13 cellular contexts compared by ENCODE assay signal in the genomic region with DNA sequence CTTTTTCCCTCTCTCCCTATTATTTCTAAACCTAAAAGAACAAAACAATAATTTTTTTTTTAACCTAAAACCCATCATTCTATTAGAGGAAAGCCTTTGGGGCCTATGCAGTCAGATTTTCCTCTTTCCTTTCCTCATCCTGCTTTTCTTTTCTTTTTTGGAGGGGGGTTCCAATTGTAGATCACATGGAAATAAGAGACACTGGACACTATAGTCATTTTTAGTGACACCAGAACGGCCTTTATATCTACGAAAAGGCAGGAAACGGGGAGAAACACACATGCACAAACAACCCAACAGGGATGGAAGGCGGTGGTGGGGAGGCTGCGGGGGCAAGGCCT. TPM values are rescaled to one million over a fixed set of nuclear protein-coding genes. Genes with fewer than 3 reads are reported as not detected.
DNase-seq lines count a peak whose midpoint lies in the region; ATAC-seq and TF ChIP-seq lines count a peak whose summit lies in the region.
"Had no signal": no experiment of that assay in that cellular context is flagged by ENCODE, and none has a peak within 500 bp of the region (broad histone marks: within the 10 kb centered on the region; RNA-seq: fewer than 3 reads in every experiment).

No MANE protein-coding gene starts in this region.

- WGBS in IMR-90 (ENCODE audit: extremely low coverage in 2 of 2, insufficient read length in 1 of 2), 2 experiments, result no CpG with 5 or more reads among the region's 5 CpGs
- 28% methylated on average over 5 of the region's 5 CpGs for WGBS in mesenchymal stem cell
- WGBS in GM23248 (ENCODE audit: low coverage in 1 of 2, low lambda C conversion rate in 2 of 2, missing lambda C conversion rate in 2 of 2), 2 experiments, result 89 to 91% methylated on average over 5 of the region's 5 CpGs

- dilution Hi-C loops in IMR-90 (cut with HindIII; ENCODE audit: low sequenced_read_pairs, unreplicated experiment), result no loop called here

- peak overlapping the region; percentile 100 for H3K23ac ChIP-seq in IMR-90 (ENCODE audit: low read depth, low read length)
- H3K23ac ChIP-seq in mesenchymal stem cell (ENCODE audit: low read length in 2 of 2), result no peak overlapping the region

- in situ Hi-C loops in IMR-90 (cut with MboI; ENCODE audit: low sequenced_read_pairs), result loop anchor here (10.0 to 25.0 kb wide), 2 partner anchors 208 to 1234 kb away; a partner anchor contains a TSS
- in situ Hi-C loops in GM23248 (cut with MboI), result no loop called here

- H4K91ac ChIP-seq in IMR-90 (ENCODE audit: insufficient read depth, low read depth, low read length), result peak overlapping the region; percentile 99
- H4K91ac ChIP-seq in mesenchymal stem cell (ENCODE audit: low read length), result peak overlapping the region; percentile 81

- TF ChIP-seq RAD21 in IMR-90 (IDR thresholded peaks at IDR 0.05; ENCODE audit: low read length), result no peak

- BruUV-seq in IMR-90 (replicated peaks; lab: Mats Ljungman, UMichigan), result no TSS peak

- peaks cover 2% of the 10 kb centered on the region for H3K36me3 Mint-ChIP-seq in activated CD8-positive, alpha-beta memory T cell treated with anti-CD3 and anti-CD28 coated beads, Interleukin-2, amount 10 ng/mL, durations not matched to agents 7 days and 5 days
- no peaks in the 10 kb centered on the region for H3K36me3 Mint-ChIP-seq in mesothelial cell of epicardium

- TF ChIP-seq CTCF in IMR-90 (conservative IDR thresholded peaks at IDR 0.05; ENCODE audit: low read depth, low read length) (no peak), colonic mucosa (IDR thresholded peaks at IDR 0.05) (no peak), mesothelial cell of epicardium (IDR thresholded peaks at IDR 0.05; ENCODE audit: unreplicated experiment) (no peak)

- H3K9me1 ChIP-seq in IMR-90 (ENCODE audit: insufficient read depth, low read length), result 0 out of 2 replicates have a peak, but pooled peaks cover 3% of the 10 kb centered on the region

- TF ChIP-seq POLR2A in IMR-90 (IDR thresholded peaks at IDR 0.05; ENCODE audit: low read depth, low read length), result no peak

- peaks cover 9% of the 10 kb centered on the region for H3K27me3 Mint-ChIP-seq in activated CD8-positive, alpha-beta memory T cell treated with anti-CD3 and anti-CD28 coated beads, Interleukin-2, amount 10 ng/mL, durations not matched to agents 7 days and 5 days
- H3K27me3 Mint-ChIP-seq in mesothelial cell of epicardium (ENCODE audit: low read depth), result no peaks in the 10 kb centered on the region

- H2AK5ac ChIP-seq in IMR-90 (ENCODE audit: low read depth, low read length) (peak overlapping the region; percentile 95), mesenchymal stem cell (ENCODE audit: low read length, severe bottlenecking) (no peak overlapping the region)

- H2BK15ac ChIP-seq in IMR-90 (ENCODE audit: low read depth, low read length) (peak overlapping the region; percentile 96), mesenchymal stem cell (ENCODE audit: low read depth, poor library complexity, severe bottlenecking) (no peak overlapping the region)

- H2AK9ac ChIP-seq in IMR-90 (replicated peaks; ENCODE audit: low read depth, low read length, poor library complexity), result peak overlapping the region; percentile 95

- H3K4me1 Mint-ChIP-seq in activated CD8-positive, alpha-beta memory T cell treated with anti-CD3 and anti-CD28 coated beads, Interleukin-2, amount 10 ng/mL, durations not matched to agents 7 days and 5 days, result peaks cover 5% of the 10 kb centered on the region
- peaks cover 9% of the 10 kb centered on the region for H3K4me1 Mint-ChIP-seq in mesothelial cell of epicardium

- peak overlapping the region; percentile 76 for H3K56ac ChIP-seq in IMR-90 (ENCODE audit: extremely low read depth, insufficient read depth, low read length)

- H3K79me2 ChIP-seq in GM23248 (ENCODE audit: insufficient read depth), result peaks cover 92% of the 10 kb centered on the region

- H2BK120ac ChIP-seq in IMR-90 (ENCODE audit: low read depth, low read length) (peak overlapping the region; percentile 98), mesenchymal stem cell (ENCODE audit: low read depth, low read length) (peak overlapping the region; percentile 89)

- H3K27me3 ChIP-seq in IMR-90 (ENCODE audit: control insufficient read depth, insufficient read depth, low read length) (no peaks in the 10 kb centered on the region), colonic mucosa (no peaks in the 10 kb centered on the region), mesenchymal stem cell (ENCODE audit: control insufficient read depth in 1 of 2, insufficient read depth in 1 of 2, low read length in 2 of 2) (no peaks in the 10 kb centered on the region), GM23248 (replicated peaks; ENCODE audit: insufficient read depth) (no peaks in the 10 kb centered on the region)

- H3K27ac ChIP-seq in IMR-90 (ENCODE audit: insufficient read depth, low read length) (peak overlapping the region; percentile 94), colonic mucosa (peak overlapping the region; percentile 64), mesenchymal stem cell (ENCODE audit: low read length, poor library complexity, severe bottlenecking) (no peak overlapping the region), substantia nigra (ENCODE audit: low read depth, low read length, poor library complexity, severe bottlenecking) (peak overlapping the region; percentile 5), GM23248 (no peak overlapping the region)

- H3K14ac ChIP-seq in IMR-90 (replicated peaks; ENCODE audit: low read depth, low read length) (peak overlapping the region; percentile 95), mesenchymal stem cell (ENCODE audit: low read length in 2 of 2) (no peak overlapping the region)

- H4K8ac ChIP-seq in IMR-90 (ENCODE audit: low read depth in 2 of 2, low read length in 2 of 2), result peak overlapping the region; percentile 60 to 98
- peak overlapping the region; percentile 55 for H4K8ac ChIP-seq in mesenchymal stem cell (ENCODE audit: low read length)

- H3K9me2 ChIP-seq in GM23248 (ENCODE audit: insufficient read depth), result no peaks in the 10 kb centered on the region

- H3K9ac ChIP-seq in IMR-90 (ENCODE audit: low read depth, low read length) (peak overlapping the region; percentile 85), colonic mucosa (ENCODE audit: low read depth in 2 of 2, low read length in 2 of 2) (peak overlapping the region in 1 of 2 donors; percentile 70), mesenchymal stem cell (ENCODE audit: low read length) (peak overlapping the region; percentile 85), GM23248 (no peak overlapping the region)

- DNase-seq in IMR-90 (no peak), colonic mucosa (no peak), mesenchymal stem cell (no peak), substantia nigra (lab: John Stamatoyannopoulos, UW) (no peak), GM23248 (no peak), SHP77 treated with DMSO at 0.1 percent for 48 hours (lab: John Stamatoyannopoulos, UW) (no peak), mesothelial cell of epicardium (ENCODE audit: low spot score in 2 of 2, unreplicated experiment in 2 of 2) (no peak)
- DNase-seq in activated CD8-positive, alpha-beta memory T cell treated with anti-CD3 and anti-CD28 coated beads, Interleukin-2, amount 10 ng/mL, durations not matched to agents 7 days and 5 days, result no peak
- DNase-seq: activated T-cell treated with anti-CD3 and anti-CD28 coated beads for 4 hours; Caco-2; RPMI8226; stimulated activated naive B cell treated with anti-CD40 and anti-IgM and Interleukin-4, amounts not matched to agents 10 μg/mL and 1 μg/mL and 100 μg/mL, for 72 hours had no signal

- H3K79me1 ChIP-seq in IMR-90 (ENCODE audit: low read depth in 1 of 2, low read length in 2 of 2) (peaks cover 24 to 65% of the 10 kb centered on the region in 2 experiments; a peak in 3 of 4 replicates), mesenchymal stem cell (replicated peaks; ENCODE audit: low read length, poor library complexity, severe bottlenecking) (peaks cover 10% of the 10 kb centered on the region)

- H3K18ac ChIP-seq in IMR-90 (ENCODE audit: low read depth, low read length), result peak overlapping the region; percentile 99
- peak overlapping the region; percentile 74 to 95 for H3K18ac ChIP-seq in mesenchymal stem cell (ENCODE audit: low read depth in 1 of 2, low read length in 2 of 2)

- no peak overlapping the region for H3K27ac Mint-ChIP-seq in activated CD8-positive, alpha-beta memory T cell treated with anti-CD3 and anti-CD28 coated beads, Interleukin-2, amount 10 ng/mL, durations not matched to agents 7 days and 5 days
- no peak overlapping the region for H3K27ac Mint-ChIP-seq in mesothelial cell of epicardium
- H3K27ac Mint-ChIP-seq: natural killer cell treated with Interleukin-12 subunit alpha and Interleukin-12 subunit beta and Interleukin-15 and Interleukin-18, amount 100 ng/mL, for 72 hours; stimulated activated naive B cell treated with anti-CD40 and anti-IgM and Interleukin-4, amounts not matched to agents 10 μg/mL and 1 μg/mL and 100 μg/mL, for 72 hours had no signal

- CTCF ChIA-PET in IMR-90 (lab: Yijun Ruan, JAX), result interaction anchor here (0.9 kb wide), 1 partner anchor 209 kb away, joined by 3 read pairs; no protein-coding TSS in a partner anchor
- CTCF ChIA-PET in activated CD8-positive, alpha-beta memory T cell treated with anti-CD3 and anti-CD28 coated beads, Interleukin-2, amount 10 ng/mL, durations not matched to agents 7 days and 5 days (lab: Charles Lee), result no interaction called here

- H3K9me3 ChIP-seq in IMR-90 (ENCODE audit: control insufficient read depth, insufficient read depth, low read length) (no peaks in the 10 kb centered on the region), colonic mucosa (no peaks in the 10 kb centered on the region), mesenchymal stem cell (ENCODE audit: control insufficient read depth, low read length) (no peaks in the 10 kb centered on the region), GM23248 (ENCODE audit: low read depth) (no peaks in the 10 kb centered on the region)
- H3K9me3 ChIP-seq: Caco-2 had no signal

- intact Hi-C loops in IMR-90 (cut with micrococcal nuclease), result loop anchor here (5.0 to 10.0 kb wide), 6 partner anchors 362 to 928 kb away; no protein-coding TSS in a partner anchor
- intact Hi-C loops in colonic mucosa (cut with DNase I), result no loop called here

- H2BK12ac ChIP-seq in mesenchymal stem cell (ENCODE audit: low read length in 2 of 2), result peak overlapping the region; percentile 57 to 84

- peak overlapping the region; percentile 71 for H2BK20ac ChIP-seq in IMR-90 (ENCODE audit: low read depth, low read length)

- ATAC-seq in IMR-90 (ENCODE audit: low read depth), result no peak
- no peak for ATAC-seq in activated CD8-positive, alpha-beta memory T cell treated with anti-CD3 and anti-CD28 coated beads, Interleukin-2, amount 10 ng/mL, durations not matched to agents 7 days and 5 days
- ATAC-seq: natural killer cell treated with Interleukin-12 subunit alpha and Interleukin-12 subunit beta and Interleukin-15 and Interleukin-18, amount 100 ng/mL, for 72 hours; stimulated activated naive B cell treated with anti-CD40 and anti-IgM and Interleukin-4, amounts not matched to agents 10 μg/mL and 1 μg/mL and 100 μg/mL, for 72 hours had no signal

- H2BK5ac ChIP-seq in IMR-90 (ENCODE audit: low read depth, low read length, poor library complexity, severe bottlenecking), result peak overlapping the region; percentile 99
- H2BK5ac ChIP-seq in mesenchymal stem cell (ENCODE audit: low read depth, low read length, poor library complexity, severe bottlenecking), result no peak overlapping the region

- H4K5ac ChIP-seq in IMR-90 (ENCODE audit: low read depth, low read length), result peak overlapping the region; percentile 99

- H3K4me2 ChIP-seq in IMR-90 (ENCODE audit: low read depth, low read length) (peak overlapping the region; percentile 93), mesenchymal stem cell (ENCODE audit: low read length, poor library complexity, severe bottlenecking) (no peak overlapping the region), GM23248 (ENCODE audit: unreplicated experiment) (no peak overlapping the region)

- H3K36me3 ChIP-seq in IMR-90 (ENCODE audit: control insufficient read depth, insufficient read depth, low read length) (no peaks in the 10 kb centered on the region), colonic mucosa (no peaks in the 10 kb centered on the region), mesenchymal stem cell (ENCODE audit: control insufficient read depth in 1 of 2, insufficient read depth in 2 of 2, low read depth in 1 of 2, low read length in 2 of 2) (no peaks in the 10 kb centered on the region), GM23248 (ENCODE audit: low read depth) (no peaks in the 10 kb centered on the region)

- H3K9me3 Mint-ChIP-seq in activated CD8-positive, alpha-beta memory T cell treated with anti-CD3 and anti-CD28 coated beads, Interleukin-2, amount 10 ng/mL, durations not matched to agents 7 days and 5 days (ENCODE audit: low read depth), result no peaks in the 10 kb centered on the region
- no peaks in the 10 kb centered on the region for H3K9me3 Mint-ChIP-seq in mesothelial cell of epicardium
- H3K9me3 Mint-ChIP-seq: natural killer cell treated with Interleukin-12 subunit alpha and Interleukin-12 subunit beta and Interleukin-15 and Interleukin-18, amount 100 ng/mL, for 72 hours; stimulated activated naive B cell treated with anti-CD40 and anti-IgM and Interleukin-4, amounts not matched to agents 10 μg/mL and 1 μg/mL and 100 μg/mL, for 72 hours had no signal

- H3K4me1 ChIP-seq in IMR-90 (ENCODE audit: control insufficient read depth, insufficient read depth, low read length), result peaks cover 41% of the 10 kb centered on the region
- peaks cover 11% of the 10 kb centered on the region for H3K4me1 ChIP-seq in colonic mucosa
- peaks cover 25% of the 10 kb centered on the region for H3K4me1 ChIP-seq in mesenchymal stem cell (ENCODE audit: control insufficient read depth, insufficient read depth, low read depth, low read length)
- peaks cover 38% of the 10 kb centered on the region for H3K4me1 ChIP-seq in GM23248 (ENCODE audit: insufficient read depth)

- peak overlapping the region; percentile 94 for H2AFZ ChIP-seq in IMR-90 (replicated peaks; ENCODE audit: low read length, poor library complexity)
- no peak overlapping the region for H2AFZ ChIP-seq in mesenchymal stem cell (ENCODE audit: low read depth, low read length)
- H2AFZ ChIP-seq in GM23248, result no peak overlapping the region

- H3F3A ChIP-seq in GM23248 (ENCODE audit: insufficient read depth), result peaks cover 18% of the 10 kb centered on the region

- H4K20me1 ChIP-seq in IMR-90 (ENCODE audit: insufficient read depth, low read length) (no peaks in the 10 kb centered on the region), GM23248 (ENCODE audit: insufficient read depth) (no peaks in the 10 kb centered on the region)

- POLR2A ChIA-PET in IMR-90 (lab: Charles Lee; ENCODE audit: unreplicated experiment), result no interaction called here

- H3K4me3 ChIP-seq in IMR-90 (ENCODE audit: insufficient read depth, low read depth, low read length) (peak overlapping the region; percentile 1; the same call in 1 of the 2 replicates), colonic mucosa (no peak overlapping the region), mesenchymal stem cell (ENCODE audit: insufficient read depth in 1 of 2, low read depth in 1 of 2, low read length in 2 of 2) (no peak overlapping the region), GM23248 (no peak overlapping the region)

- no peak overlapping the region for H3K4me3 Mint-ChIP-seq in activated CD8-positive, alpha-beta memory T cell treated with anti-CD3 and anti-CD28 coated beads, Interleukin-2, amount 10 ng/mL, durations not matched to agents 7 days and 5 days
- no peak overlapping the region for H3K4me3 Mint-ChIP-seq in mesothelial cell of epicardium
- H3K4me3 Mint-ChIP-seq: natural killer cell treated with Interleukin-12 subunit alpha and Interleukin-12 subunit beta and Interleukin-15 and Interleukin-18, amount 100 ng/mL, for 72 hours; stimulated activated naive B cell treated with anti-CD40 and anti-IgM and Interleukin-4, amounts not matched to agents 10 μg/mL and 1 μg/mL and 100 μg/mL, for 72 hours had no signal

- peak overlapping the region; percentile 98 for H3K4ac ChIP-seq in IMR-90 (ENCODE audit: low read depth, low read length)
- peak overlapping the region; percentile 57 to 85 for H3K4ac ChIP-seq in mesenchymal stem cell (ENCODE audit: low read depth in 1 of 2, low read length in 2 of 2)

RNA-seq across cellular contexts. Expression of a gene that starts 5.1 kb away (rescaled TPM):
- total RNA-seq in IMR-90 (2012; rRNA removed) (1.4 and 2.2 TPM in 2 replicates), colonic mucosa (10 to 100 TPM; 10.5 to 12.8 TPM), mesothelial cell of epicardium (63.8 to 68.1 TPM (median 67.1 TPM) in 3 replicates)
- polyA plus RNA-seq in IMR-90 (2012; rRNA removed) (1.7 and 2.0 TPM in 2 replicates), GM23248 (2016; fragmentation: Nextera tagmentation; extraction: Ambion mirVana) (2.8 and 2.9 TPM in 2 replicates)
- 0.78 and 1.1 TPM in 2 replicates for polyA plus RNA-seq in IMR-90 (2012; cell fraction: cytosol; rRNA removed)
- 1.9 and 2.8 TPM in 2 replicates for polyA plus RNA-seq in IMR-90 (2012; cell fraction: nucleus; rRNA removed; ENCODE audit: low replicate concordance)
- polyA plus RNA-seq in mesenchymal stem cell (2013, experiment 1 of 2), result 5.1 TPM
- polyA plus RNA-seq in mesenchymal stem cell (2013, experiment 2 of 2), result 4.5 TPM
- total RNA-seq in activated CD8-positive, alpha-beta memory T cell treated with anti-CD3 and anti-CD28 coated beads, Interleukin-2, amount 10 ng/mL, durations not matched to agents 7 days and 5 days, result 1 to 10 TPM in 1 of 2 experiments, under 1 TPM in 1; 0.32 to 1.9 TPM
- total RNA-seq in GM23248 (2014; rRNA removed; shearing (Covaris generic)), result 2.7 and 3.9 TPM in 2 replicates

Comparison
In these comparisons a context has a peak if more than half of its experiments do, and no peak if none do; other contexts are left out.
1. H3K27ac ChIP-seq: peak in IMR-90 (single experiment), colonic mucosa (single experiment) and substantia nigra (single experiment); none in mesenchymal stem cell (single experiment) and GM23248 (single experiment).